In genomic region chr10:12160664-12161063, GRCh38 we compare ENCODE assay signal across 22 cellular contexts.
"Had no signal": no experiment of that assay in that cellular context is flagged by ENCODE, and none has a peak within 500 bp of the region (broad histone marks: within the 10 kb centered on the region; RNA-seq: fewer than 3 reads in every experiment).

No MANE protein-coding gene starts in this region.

- H3K9me3 Mint-ChIP-seq: mesothelial cell of epicardium; naive B cell; natural killer cell; nephron progenitor cell; stimulated activated naive B cell treated with anti-CD40 and anti-IgM and Interleukin-4, amounts not matched to agents 10 μg/mL and 1 μg/mL and 100 μg/mL, for 72 hours had no signal

- ATAC-seq: natural killer cell; pancreas; right cardiac atrium; sciatic nerve; stimulated activated naive B cell treated with anti-CD40 and anti-IgM and Interleukin-4, amounts not matched to agents 10 μg/mL and 1 μg/mL and 100 μg/mL, for 72 hours; stimulated activated naive CD8-positive, alpha-beta T cell treated with anti-CD3 and anti-CD28 coated beads, Interleukin-15, Interleukin-2, amounts not matched to agents 100 U/mL and 50 U/mL, for 24 hours had no signal

- H3K4me3 Mint-ChIP-seq: mesothelial cell of epicardium; natural killer cell; nephron progenitor cell; stimulated activated naive B cell treated with anti-CD40 and anti-IgM and Interleukin-4, amounts not matched to agents 10 μg/mL and 1 μg/mL and 100 μg/mL, for 72 hours had no signal

- H3K4me1 Mint-ChIP-seq: mesothelial cell of epicardium, naive B cell had no signal

- DNase-seq: islet precursor cell; left ventricle myocardium inferior; mesendoderm; naive B cell; natural killer cell; nephron progenitor cell; pancreas; retina; right cardiac atrium; stimulated activated CD4-positive, alpha-beta T cell treated with anti-CD3 and anti-CD28 coated beads, Interleukin-12 subunit alpha, Interleukin-12 subunit beta, amount 100 ng/mL, for 4 hours; stimulated activated CD4-positive, alpha-beta T cell treated with anti-CD3 and anti-CD28 coated beads, Interleukin-15, amount 100 ng/mL, for 24 hours; stimulated activated CD4-positive, alpha-beta T cell treated with anti-CD3 and anti-CD28 coated beads, Interleukin-4, amount 100 ng/mL, for 4 hours; stimulated activated CD8-positive, alpha-beta memory T cell treated with anti-CD3 and anti-CD28 coated beads, Interleukin-4, amount 100 ng/mL, for 48 hours; stimulated activated naive B cell treated with anti-CD40 and anti-IgM and Interleukin-4, amounts not matched to agents 10 μg/mL and 1 μg/mL and 100 μg/mL, for 72 hours; stimulated activated naive CD8-positive, alpha-beta T cell treated with anti-CD3 and anti-CD28 coated beads, Interleukin-15, Interleukin-2, amounts not matched to agents 100 U/mL and 50 U/mL, for 24 hours; stomach; testis; thyroid gland; transverse colon; upper lobe of left lung had no signal

- H3K27me3 Mint-ChIP-seq: naive B cell; stimulated activated naive B cell treated with anti-CD40 and anti-IgM and Interleukin-4, amounts not matched to agents 10 μg/mL and 1 μg/mL and 100 μg/mL, for 72 hours had no signal

- H3K27ac Mint-ChIP-seq: mesothelial cell of epicardium; naive B cell; natural killer cell; nephron progenitor cell; stimulated activated naive B cell treated with anti-CD40 and anti-IgM and Interleukin-4, amounts not matched to agents 10 μg/mL and 1 μg/mL and 100 μg/mL, for 72 hours had no signal
